Comparison of ENCODE assay signal across 8 cellular contexts in the genomic region with DNA sequence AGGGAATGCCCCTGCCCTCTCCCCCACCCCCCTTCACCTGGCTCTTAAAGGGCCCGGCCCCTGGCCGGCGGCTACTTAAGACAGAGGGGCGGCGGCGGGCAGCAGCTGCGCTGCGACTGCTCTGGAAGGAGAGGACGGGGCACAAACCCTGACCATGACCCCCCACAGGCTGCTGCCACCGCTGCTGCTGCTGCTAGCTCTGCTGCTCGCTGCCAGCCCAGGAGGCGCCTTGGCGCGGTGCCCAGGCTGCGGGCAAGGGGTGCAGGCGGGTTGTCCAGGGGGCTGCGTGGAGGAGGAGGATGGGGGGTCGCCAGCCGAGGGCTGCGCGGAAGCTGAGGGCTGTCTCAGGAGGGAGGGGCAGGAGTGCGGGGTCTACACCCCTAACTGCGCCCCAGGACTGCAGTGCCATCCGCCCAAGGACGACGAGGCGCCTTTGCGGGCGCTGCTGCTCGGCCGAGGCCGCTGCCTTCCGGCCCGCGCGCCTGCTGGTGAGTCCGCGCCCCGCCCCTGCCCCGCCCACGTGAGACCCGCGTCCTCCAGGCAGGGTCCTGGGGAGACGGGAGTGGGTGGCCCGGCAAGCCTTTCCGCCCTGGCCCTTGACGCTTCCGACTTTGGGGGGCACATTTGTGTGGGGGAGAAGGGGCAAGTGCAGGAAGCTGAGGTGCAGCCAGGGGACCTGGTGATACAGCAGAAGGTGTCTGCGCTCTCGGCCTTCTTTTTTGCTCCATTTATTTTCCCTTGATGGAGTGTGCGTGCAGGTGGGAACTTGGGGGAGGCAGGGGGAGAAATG. TPM values are rescaled to one million over a fixed set of nuclear protein-coding genes. Genes with fewer than 3 reads are reported as not detected.
DNase-seq lines count a peak whose midpoint lies in the region; ATAC-seq and TF ChIP-seq lines count a peak whose summit lies in the region.

A gene with protein sequence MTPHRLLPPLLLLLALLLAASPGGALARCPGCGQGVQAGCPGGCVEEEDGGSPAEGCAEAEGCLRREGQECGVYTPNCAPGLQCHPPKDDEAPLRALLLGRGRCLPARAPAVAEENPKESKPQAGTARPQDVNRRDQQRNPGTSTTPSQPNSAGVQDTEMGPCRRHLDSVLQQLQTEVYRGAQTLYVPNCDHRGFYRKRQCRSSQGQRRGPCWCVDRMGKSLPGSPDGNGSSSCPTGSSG (plus strand): TSS at position 104 of the 790 bp plus-strand sequence. CDS start 51 bp downstream, at position 155.

- H4K20me1 ChIP-seq in DOHH2 (ENCODE audit: control insufficient read depth, insufficient read depth, low read depth, low read length) = no peaks in the 10 kb centered on the region

- H3K27me3 ChIP-seq in DOHH2 (ENCODE audit: control insufficient read depth, low read length) (peaks cover 27% of the 10 kb centered on the region), right cardiac atrium (ENCODE audit: control insufficient read depth, insufficient read depth) (no peaks in the 10 kb centered on the region)

- H3K4me3 ChIP-seq in DOHH2 (ENCODE audit: low read length) (peak within 1 kb of the TSS; percentile 74), right cardiac atrium (ENCODE audit: low read length) (peak within 1 kb of the TSS; percentile 30)

- H3K4me1 ChIP-seq in DOHH2 (ENCODE audit: control insufficient read depth, low read length) (peaks cover 37% of the 10 kb centered on the region), right cardiac atrium (ENCODE audit: control insufficient read depth, insufficient read depth, low read length) (peaks cover 6% of the 10 kb centered on the region)

- H3K27ac ChIP-seq in DOHH2 (ENCODE audit: low read depth, low read length) (no peak within 1 kb of the TSS), right cardiac atrium (ENCODE audit: low read length) (peak within 1 kb of the TSS; percentile 69)

- peaks cover 9% of the 10 kb centered on the region for H3F3A ChIP-seq in DOHH2 (ENCODE audit: control insufficient read depth, insufficient read depth)

- intact Hi-C loops in right cardiac atrium (cut with DNase I) = loop anchor here in 3 of 4 donors (2.0 kb wide), 3 partner anchors 25 to 33 kb away; no protein-coding TSS in a partner anchor

- no peaks in the 10 kb centered on the region for H3K9me3 ChIP-seq in DOHH2 (ENCODE audit: control insufficient read depth, insufficient read depth, low read length)
- no peaks in the 10 kb centered on the region for H3K9me3 ChIP-seq in right cardiac atrium (ENCODE audit: control insufficient read depth, low read length)

- H3K9me2 ChIP-seq in DOHH2 (replicated peaks; ENCODE audit: control insufficient read depth, low read length) = no peaks in the 10 kb centered on the region

- WGBS in right cardiac atrium = 3% methylated on average over 51 of the region's 51 CpGs

- DNase-seq in HT1080 (ENCODE audit: low read depth) (peak; percentile 66), T follicular helper cell (ENCODE audit: low read depth) (peak; percentile 19), amniotic stem cell (lab: John Stamatoyannopoulos, UW) (peak; percentile 19), right cardiac atrium (peak; percentile 78 to 93 (median 92)), retina (peak; percentile 77), occipital lobe (lab: John Stamatoyannopoulos, UW) (no peak)

- H3K79me2 ChIP-seq in DOHH2 (ENCODE audit: control insufficient read depth, low read length) = no peaks in the 10 kb centered on the region

- ATAC-seq in right cardiac atrium (peak; percentile 66 to 70), HG02571 (IDR thresholded peaks at IDR 0.05; ENCODE audit: unreplicated experiment) (no peak)

- peak within 1 kb of the TSS; percentile 90 for H3K4me2 ChIP-seq in DOHH2 (ENCODE audit: low read length)

- no peaks in the 10 kb centered on the region for H3K36me3 ChIP-seq in DOHH2 (ENCODE audit: control insufficient read depth, low read length)

- TF ChIP-seq CTCF in DOHH2 (IDR thresholded peaks at IDR 0.05; ENCODE audit: low read depth, low read length, poor library complexity, severe bottlenecking) = peak; percentile 10

RNA-seq across cellular contexts. Expression of the gene that starts here (rescaled TPM):
- 58.5 and 72.9 TPM in 2 replicates for total RNA-seq in HT1080 (2014; rRNA removed; shearing (Covaris generic))
- 107 and 132 TPM in 2 replicates for polyA plus RNA-seq in HT1080 (2015; cell fraction: cytosol; rRNA removed)
- polyA plus RNA-seq in HT1080 (2015; cell fraction: nucleus; rRNA removed) = 65.6 and 75.6 TPM in 2 replicates
- total RNA-seq in right cardiac atrium (100 to 1,000 TPM in 3 of 4 donors, 10 to 100 TPM in 1; 49.7 to 178 (median 146) TPM), occipital lobe (6.2 TPM)
- polyA plus RNA-seq in right cardiac atrium = 130 TPM
